Comparison of ENCODE assay signal across 9 cellular contexts in genomic region chr5:1772634-1773033, GRCh38. TPM values are rescaled to one million over a fixed set of nuclear protein-coding genes. Genes with fewer than 3 reads are reported as not detected.
DNase-seq lines count a peak whose midpoint lies in the region; ATAC-seq and TF ChIP-seq lines count a peak whose summit lies in the region.
"Had no signal": no experiment of that assay in that cellular context is flagged by ENCODE, and none has a peak within 500 bp of the region (broad histone marks: within the 10 kb centered on the region; RNA-seq: fewer than 3 reads in every experiment).

No MANE protein-coding gene starts in this region.

- no peak overlapping the region for H3K27ac Mint-ChIP-seq in stimulated activated naive B cell treated with anti-CD40 and anti-IgM and Interleukin-4, amounts not matched to agents 10 μg/mL and 1 μg/mL and 100 μg/mL, for 72 hours
- H3K27ac Mint-ChIP-seq in activated naive CD4-positive, alpha-beta T cell treated with anti-CD3 and anti-CD28 coated beads for 36 hours, result no peak overlapping the region
- H3K27ac Mint-ChIP-seq: dendritic cell treated with granulocyte-macrophage colony-stimulating factor and Interleukin-4, amounts not matched to agents 40 ng/mL and 50 ng/mL, for 4 days had no signal

- no peaks in the 10 kb centered on the region for H3K4me1 Mint-ChIP-seq in stimulated activated naive B cell treated with anti-CD40 and anti-IgM and Interleukin-4, amounts not matched to agents 10 μg/mL and 1 μg/mL and 100 μg/mL, for 72 hours
- H3K4me1 Mint-ChIP-seq in activated naive CD4-positive, alpha-beta T cell treated with anti-CD3 and anti-CD28 coated beads for 36 hours (ENCODE audit: low read depth), result no peaks in the 10 kb centered on the region

- no peak overlapping the region for H3K4me3 ChIP-seq in AG09309 (ENCODE audit: control insufficient read depth, low read depth, low read length)
- no peak overlapping the region for H3K4me3 ChIP-seq in NB4 (ENCODE audit: low read depth, low read length)
- H3K4me3 ChIP-seq in epithelial cell of proximal tubule (ENCODE audit: low read depth, low read length), result no peak overlapping the region

- H3K4me3 Mint-ChIP-seq in stimulated activated naive B cell treated with anti-CD40 and anti-IgM and Interleukin-4, amounts not matched to agents 10 μg/mL and 1 μg/mL and 100 μg/mL, for 72 hours, result no peak overlapping the region
- no peak overlapping the region for H3K4me3 Mint-ChIP-seq in activated naive CD4-positive, alpha-beta T cell treated with anti-CD3 and anti-CD28 coated beads for 36 hours
- H3K4me3 Mint-ChIP-seq: dendritic cell treated with granulocyte-macrophage colony-stimulating factor and Interleukin-4, amounts not matched to agents 40 ng/mL and 50 ng/mL, for 4 days had no signal

- peak; percentile 87 for ATAC-seq in GM18511 (IDR thresholded peaks at IDR 0.05; ENCODE audit: unreplicated experiment)
- ATAC-seq in stimulated activated naive B cell treated with anti-CD40 and anti-IgM and Interleukin-4, amounts not matched to agents 10 μg/mL and 1 μg/mL and 100 μg/mL, for 72 hours (replicated peaks), result no peak
- no peak for ATAC-seq in HG03175 (IDR thresholded peaks at IDR 0.05; ENCODE audit: unreplicated experiment)

- CTCF ChIA-PET in activated naive CD4-positive, alpha-beta T cell treated with anti-CD3 and anti-CD28 coated beads for 36 hours (lab: Charles Lee), result no interaction called here

- peaks cover 0 to 2% of the 10 kb centered on the region in 2 donors for H3K9me3 Mint-ChIP-seq in stimulated activated naive B cell treated with anti-CD40 and anti-IgM and Interleukin-4, amounts not matched to agents 10 μg/mL and 1 μg/mL and 100 μg/mL, for 72 hours
- no peaks in the 10 kb centered on the region for H3K9me3 Mint-ChIP-seq in activated naive CD4-positive, alpha-beta T cell treated with anti-CD3 and anti-CD28 coated beads for 36 hours
- H3K9me3 Mint-ChIP-seq: dendritic cell treated with granulocyte-macrophage colony-stimulating factor and Interleukin-4, amounts not matched to agents 40 ng/mL and 50 ng/mL, for 4 days had no signal

- H3K27ac ChIP-seq in substantia nigra (ENCODE audit: low read depth, low read length, poor library complexity, severe bottlenecking), result no peak overlapping the region

- H3K27me3 Mint-ChIP-seq in stimulated activated naive B cell treated with anti-CD40 and anti-IgM and Interleukin-4, amounts not matched to agents 10 μg/mL and 1 μg/mL and 100 μg/mL, for 72 hours, result peaks cover 31 to 43% of the 10 kb centered on the region in 2 donors
- no peaks in the 10 kb centered on the region for H3K27me3 Mint-ChIP-seq in activated naive CD4-positive, alpha-beta T cell treated with anti-CD3 and anti-CD28 coated beads for 36 hours (ENCODE audit: low read depth)

- H3K36me3 Mint-ChIP-seq in stimulated activated naive B cell treated with anti-CD40 and anti-IgM and Interleukin-4, amounts not matched to agents 10 μg/mL and 1 μg/mL and 100 μg/mL, for 72 hours, result no peaks in the 10 kb centered on the region
- no peaks in the 10 kb centered on the region for H3K36me3 Mint-ChIP-seq in activated naive CD4-positive, alpha-beta T cell treated with anti-CD3 and anti-CD28 coated beads for 36 hours (ENCODE audit: low read depth)

- TF ChIP-seq CTCF in AG09309 (IDR thresholded peaks at IDR 0.05; ENCODE audit: control insufficient read depth, insufficient read depth, low read depth, low read length, missing control alignments), result peak; percentile 72
- TF ChIP-seq CTCF in NB4 (IDR thresholded peaks at IDR 0.05; ENCODE audit: low read depth, low read length), result peak; percentile 37
- peak; percentile 57 for TF ChIP-seq CTCF in epithelial cell of proximal tubule (conservative IDR thresholded peaks at IDR 0.05; ENCODE audit: low read depth, low read length)

- DNase-seq in AG09309 (ENCODE audit: low read depth) (no peak), NB4 (ENCODE audit: low read depth) (peak; percentile 53), epithelial cell of proximal tubule (ENCODE audit: low read depth) (no peak), substantia nigra (lab: John Stamatoyannopoulos, UW) (no peak)
- DNase-seq in stimulated activated naive B cell treated with anti-CD40 and anti-IgM and Interleukin-4, amounts not matched to agents 10 μg/mL and 1 μg/mL and 100 μg/mL, for 72 hours, result no peak
- DNase-seq in activated naive CD4-positive, alpha-beta T cell treated with anti-CD3 and anti-CD28 coated beads for 36 hours, result no peak

- TF ChIP-seq POLR2A in NB4 (IDR thresholded peaks at IDR 0.05; ENCODE audit: extremely low read depth, insufficient read length), result no peak

- intact Hi-C loops in activated naive CD4-positive, alpha-beta T cell treated with anti-CD3 and anti-CD28 coated beads for 36 hours (cut with micrococcal nuclease), result no loop called here

RNA-seq across cellular contexts. Expression of gene MRPL36, which starts 27.0 kb away (rescaled TPM):
- 57.9 and 75.9 TPM in 2 replicates for total RNA-seq in epithelial cell of proximal tubule
- 10 to 100 TPM; 60.7 to 63.4 TPM for total RNA-seq in activated naive CD4-positive, alpha-beta T cell treated with anti-CD3 and anti-CD28 coated beads for 36 hours

RNA-seq across cellular contexts. Expression of gene NDUFS6, which starts 28.6 kb away (rescaled TPM):
- 146 and 181 TPM in 2 replicates for total RNA-seq in epithelial cell of proximal tubule
- total RNA-seq in activated naive CD4-positive, alpha-beta T cell treated with anti-CD3 and anti-CD28 coated beads for 36 hours, result 10 to 100 TPM; 39.5 to 44.6 TPM
